Comparison of ENCODE assay signal across 8 cellular contexts in genomic region chr1:24641646-24642151, GRCh38. TPM values are rescaled to one million over a fixed set of nuclear protein-coding genes. Genes with fewer than 3 reads are reported as not detected.
A peak's percentile ranks its signal among the peaks of the same experiment; 100 is the strongest.
DNase-seq lines count a peak whose midpoint lies in the region; ATAC-seq and TF ChIP-seq lines count a peak whose summit lies in the region.

No MANE protein-coding gene starts in this region.

- peaks cover 14% of the 10 kb centered on the region; the same call in 1 of the 2 replicates for H3K4me1 ChIP-seq in HUES64 (ENCODE audit: insufficient read depth, low read length)
- H3K4me1 ChIP-seq in thymus (ENCODE audit: control insufficient read depth, insufficient read depth, low read length), result peaks cover 15% of the 10 kb centered on the region

- H3K4me1 Mint-ChIP-seq in activated CD8-positive, alpha-beta T cell treated with anti-CD3 and anti-CD28 coated beads, Interleukin-2, amount 10 ng/mL, durations not matched to agents 7 days and 5 days (ENCODE audit: low read depth), result peaks cover 40% of the 10 kb centered on the region
- H3K4me1 Mint-ChIP-seq in naive B cell, result peaks cover 23 to 34% (median 33%) of the 10 kb centered on the region in 3 donors

- DNase-seq in AG09309 (ENCODE audit: low read depth) (no peak), epithelial cell of esophagus (ENCODE audit: low read depth) (peak; percentile 16), naive B cell (peak; percentile 31), NCI-H1436 treated with DMSO at 0.1 percent for 48 hours (lab: John Stamatoyannopoulos, UW) (no peak)
- DNase-seq in activated CD8-positive, alpha-beta T cell treated with anti-CD3 and anti-CD28 coated beads, Interleukin-2, amount 10 ng/mL, durations not matched to agents 7 days and 5 days, result peak; percentile 52

- no peaks in the 10 kb centered on the region for H3K9me3 Mint-ChIP-seq in activated CD8-positive, alpha-beta T cell treated with anti-CD3 and anti-CD28 coated beads, Interleukin-2, amount 10 ng/mL, durations not matched to agents 7 days and 5 days (ENCODE audit: insufficient read depth)
- no peaks in the 10 kb centered on the region for H3K9me3 Mint-ChIP-seq in naive B cell

- TF ChIP-seq CTCF in AG09309 (IDR thresholded peaks at IDR 0.05; ENCODE audit: control insufficient read depth, insufficient read depth, low read depth, low read length, missing control alignments), result no peak
- TF ChIP-seq CTCF in epithelial cell of esophagus (IDR thresholded peaks at IDR 0.05; ENCODE audit: insufficient read depth, low read depth, low read length, missing control alignments), result no peak

- peaks cover 5% of the 10 kb centered on the region for H3K27me3 Mint-ChIP-seq in activated CD8-positive, alpha-beta T cell treated with anti-CD3 and anti-CD28 coated beads, Interleukin-2, amount 10 ng/mL, durations not matched to agents 7 days and 5 days (ENCODE audit: low read depth)
- H3K27me3 Mint-ChIP-seq in naive B cell, result no peaks in the 10 kb centered on the region

- no peak for ATAC-seq in activated CD8-positive, alpha-beta T cell treated with anti-CD3 and anti-CD28 coated beads, Interleukin-2, amount 10 ng/mL, durations not matched to agents 7 days and 5 days
- no peak for ATAC-seq in naive B cell (ENCODE audit: low read depth in 2 of 2)
- ATAC-seq in HG03342 (IDR thresholded peaks at IDR 0.05; ENCODE audit: unreplicated experiment), result no peak

- H3K27ac ChIP-seq in HUES64 (ENCODE audit: low read depth, low read length) (peak overlapping the region; percentile 3; the same call in 1 of the 2 replicates), thymus (ENCODE audit: low read depth) (peak overlapping the region; percentile 46)

- H3K36me3 ChIP-seq in HUES64 (ENCODE audit: insufficient read depth, low read length) (peaks cover 19% of the 10 kb centered on the region), thymus (ENCODE audit: control insufficient read depth, insufficient read depth) (no peaks in the 10 kb centered on the region)

- H3K4me3 ChIP-seq in AG09309 (ENCODE audit: control insufficient read depth, low read depth, low read length), result peak overlapping the region; percentile 88
- peak overlapping the region; percentile 91 for H3K4me3 ChIP-seq in HUES64 (ENCODE audit: low read length)
- peak overlapping the region; percentile 60 for H3K4me3 ChIP-seq in epithelial cell of esophagus (ENCODE audit: low read length)
- peak overlapping the region; percentile 62 for H3K4me3 ChIP-seq in thymus (ENCODE audit: low read length)

- H3K27me3 ChIP-seq in HUES64 (ENCODE audit: insufficient read depth, low read length) (no peaks in the 10 kb centered on the region), thymus (ENCODE audit: control insufficient read depth, insufficient read depth) (no peaks in the 10 kb centered on the region)

- 45% methylated on average over 22 of the region's 24 CpGs for WGBS in HUES64
- 11% methylated on average over 24 of the region's 24 CpGs for WGBS in thymus

- H3K27ac Mint-ChIP-seq in activated CD8-positive, alpha-beta T cell treated with anti-CD3 and anti-CD28 coated beads, Interleukin-2, amount 10 ng/mL, durations not matched to agents 7 days and 5 days, result peak overlapping the region; percentile 97
- H3K27ac Mint-ChIP-seq in naive B cell, result peak overlapping the region; percentile 97 to 100 (median 100)

- H3K9me3 ChIP-seq in HUES64 (ENCODE audit: insufficient read depth, low read depth, low read length) (no peaks in the 10 kb centered on the region), thymus (ENCODE audit: control insufficient read depth) (no peaks in the 10 kb centered on the region)

- POLR2A ChIA-PET in activated CD8-positive, alpha-beta T cell treated with anti-CD3 and anti-CD28 coated beads, Interleukin-2, amount 10 ng/mL, durations not matched to agents 7 days and 5 days (lab: Charles Lee), result interaction anchor here (0.6 to 1.3 kb wide), 5 partner anchors 106 to 454 kb away, joined by 3 to 6 read pairs (median 3); no protein-coding TSS in a partner anchor

- H3K4me3 Mint-ChIP-seq in activated CD8-positive, alpha-beta T cell treated with anti-CD3 and anti-CD28 coated beads, Interleukin-2, amount 10 ng/mL, durations not matched to agents 7 days and 5 days, result peak overlapping the region; percentile 96
- H3K4me3 Mint-ChIP-seq in naive B cell, result peak overlapping the region; percentile 86 to 98 (median 97)

- peak overlapping the region; percentile 58 for H3K9ac ChIP-seq in HUES64 (ENCODE audit: low read depth, low read length)

- H3K36me3 Mint-ChIP-seq in activated CD8-positive, alpha-beta T cell treated with anti-CD3 and anti-CD28 coated beads, Interleukin-2, amount 10 ng/mL, durations not matched to agents 7 days and 5 days (ENCODE audit: low read depth), result peaks cover 31% of the 10 kb centered on the region
- H3K36me3 Mint-ChIP-seq in naive B cell, result peaks cover 0 to under 1% of the 10 kb centered on the region in 2 donors

- CTCF ChIA-PET in activated CD8-positive, alpha-beta T cell treated with anti-CD3 and anti-CD28 coated beads, Interleukin-2, amount 10 ng/mL, durations not matched to agents 7 days and 5 days (lab: Charles Lee), result interaction anchor here (0.5 to 1.7 kb wide), 7 partner anchors 54 to 443 kb away, joined by 3 to 13 read pairs (median 4); partner anchors contain the start of gene NIPAL3

RNA-seq across cellular contexts. Expression of gene SRRM1, which starts 1.4 kb away (rescaled TPM):
- polyA plus RNA-seq in HUES64 (2013, experiment 1 of 2), result 128 TPM
- 137 TPM for polyA plus RNA-seq in HUES64 (2013, experiment 2 of 2)
- total RNA-seq in activated CD8-positive, alpha-beta T cell treated with anti-CD3 and anti-CD28 coated beads, Interleukin-2, amount 10 ng/mL, durations not matched to agents 7 days and 5 days, result 100 to 1,000 TPM; 189 to 207 TPM
- polyA plus RNA-seq in naive B cell (ENCODE audit: low read depth in 6 of 6) (100 to 1,000 TPM in 5 of 6 donors, 10 to 100 TPM in 1; 74.8 to 251 (median 144) TPM), thymus (61.8 TPM)

Comparison
In these comparisons a context has a peak if more than half of its experiments do, and no peak if none do; other contexts are left out.
1. DNase-seq: peak in activated CD8-positive, alpha-beta T cell treated with anti-CD3 and anti-CD28 coated beads, Interleukin-2, amount 10 ng/mL, durations not matched to agents 7 days and 5 days (single experiment), epithelial cell of esophagus (single experiment) and naive B cell (single experiment); none in AG09309 (single experiment) and NCI-H1436 treated with DMSO at 0.1 percent for 48 hours (single experiment).
2. Peak in every context shown above with its lines, with median percentiles within 50 percentile points of each other: H3K4me3 ChIP-seq.